Comparison of ENCODE assay signal across 16 cellular contexts in the genomic region with DNA sequence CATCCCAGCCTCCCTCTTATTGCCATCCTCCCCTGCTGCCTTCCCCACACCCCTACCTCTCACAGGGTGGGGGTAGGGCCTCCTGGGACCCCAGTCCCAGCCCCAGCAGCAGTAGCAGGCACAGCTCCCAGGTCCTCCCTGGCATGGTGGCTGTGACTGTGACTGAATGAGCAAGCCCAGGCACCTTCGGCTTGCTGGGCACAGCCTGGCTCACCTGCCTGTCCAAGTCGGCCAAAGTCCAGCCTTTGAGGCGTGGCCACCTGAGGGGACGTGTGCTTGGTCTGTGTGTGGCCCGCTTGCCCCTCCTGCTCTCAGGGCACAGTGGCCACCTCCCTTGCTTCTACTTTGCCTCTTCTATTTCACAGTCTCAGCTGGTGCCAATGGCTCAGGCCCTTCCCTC. TPM values are rescaled to one million over a fixed set of nuclear protein-coding genes. Genes with fewer than 3 reads are reported as not detected.
DNase-seq lines count a peak whose midpoint lies in the region; ATAC-seq, FAIRE-seq and TF ChIP-seq lines count a peak whose summit lies in the region.
"Had no signal": no experiment of that assay in that cellular context is flagged by ENCODE, and none has a peak within 500 bp of the region (broad histone marks: within the 10 kb centered on the region; RNA-seq: fewer than 3 reads in every experiment).

A gene with protein sequence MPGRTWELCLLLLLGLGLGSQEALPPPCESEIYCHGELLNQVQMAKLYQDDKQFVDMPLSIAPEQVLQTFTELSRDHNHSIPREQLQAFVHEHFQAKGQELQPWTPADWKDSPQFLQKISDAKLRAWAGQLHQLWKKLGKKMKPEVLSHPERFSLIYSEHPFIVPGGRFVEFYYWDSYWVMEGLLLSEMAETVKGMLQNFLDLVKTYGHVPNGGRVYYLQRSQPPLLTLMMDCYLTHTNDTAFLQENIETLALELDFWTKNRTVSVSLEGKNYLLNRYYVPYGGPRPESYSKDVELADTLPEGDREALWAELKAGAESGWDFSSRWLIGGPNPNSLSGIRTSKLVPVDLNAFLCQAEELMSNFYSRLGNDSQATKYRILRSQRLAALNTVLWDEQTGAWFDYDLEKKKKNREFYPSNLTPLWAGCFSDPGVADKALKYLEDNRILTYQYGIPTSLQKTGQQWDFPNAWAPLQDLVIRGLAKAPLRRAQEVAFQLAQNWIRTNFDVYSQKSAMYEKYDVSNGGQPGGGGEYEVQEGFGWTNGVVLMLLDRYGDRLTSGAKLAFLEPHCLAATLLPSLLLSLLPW (minus strand): TSS at position 168 of the 400 bp plus-strand sequence. CDS start 23 bp downstream, at position 145.

- peak within 1 kb of the TSS; percentile 59 for H3K9ac ChIP-seq in HepG2 (ENCODE audit: insufficient read depth, low read depth, low read length)
- H3K9ac ChIP-seq in rectal smooth muscle tissue (ENCODE audit: low read length): no peak within 1 kb of the TSS

- in situ Hi-C loops in HepG2 (cut with HindIII; ENCODE audit: extremely low pct_ligation_motif_present, low pct_unique_long_range_greater_than_20kb): no loop called here

- ATAC-seq in HepG2 (peak; percentile 80), GM21786 (IDR thresholded peaks at IDR 0.05; ENCODE audit: unreplicated experiment) (no peak)
- ATAC-seq: activated CD4-positive, CD25-positive, alpha-beta regulatory T cell treated with anti-CD3 and anti-CD28 coated beads, Interleukin-2, amount 50 U/mL, for 24 hours; stimulated activated naive CD8-positive, alpha-beta T cell treated with anti-CD3 and anti-CD28 coated beads, Interleukin-15, Interleukin-2, amounts not matched to agents 100 U/mL and 50 U/mL, for 24 hours had no signal

- 0% methylated on average over 2 of the region's 5 CpGs for WGBS in HepG2 (ENCODE audit: low lambda C conversion rate)

- H2AFZ ChIP-seq in HepG2 (ENCODE audit: low read length): peak within 1 kb of the TSS; percentile 75

- POLR2A ChIA-PET in HepG2 (lab: Yijun Ruan, JAX): interaction anchor here (1.0 to 3.0 kb wide), 7 partner anchors 9 to 113 kb away, joined by 3 to 14 read pairs (median 4); a partner anchor contains a TSS

- TF ChIP-seq CTCF in Peyer's patch (IDR thresholded peaks at IDR 0.05) (no peak), HepG2 (CRISPR knock-in tag; IDR thresholded peaks at IDR 0.05) (no peak)

- intact Hi-C loops in HepG2 (cut with micrococcal nuclease; ENCODE audit: unreplicated experiment): loop anchor here (1.0 kb wide), 1 partner anchor 11 kb away; no protein-coding TSS in a partner anchor

- no peak for TF ChIP-seq RAD21 in HepG2 (CRISPR knock-in tag; IDR thresholded peaks at IDR 0.05)

- peak within 1 kb of the TSS in 3 of 4 donors; percentile 7 to 45 (median 35) for H3K4me3 ChIP-seq in Peyer's patch
- peak within 1 kb of the TSS; percentile 40 to 73 (median 61) for H3K4me3 ChIP-seq in HepG2 (replicated peaks in 1 of 3; ENCODE audit: insufficient read depth in 1 of 3, low read depth in 2 of 3, low read length in 3 of 3)
- peak within 1 kb of the TSS; percentile 32 for H3K4me3 ChIP-seq in rectal smooth muscle tissue (ENCODE audit: low read length)

- H3K27me3 ChIP-seq in Peyer's patch: no peaks in the 10 kb centered on the region
- H3K27me3 ChIP-seq in HepG2 (ENCODE audit: control insufficient read depth in 1 of 2, insufficient read depth in 2 of 2, low read length in 2 of 2): no peaks in the 10 kb centered on the region
- H3K27me3 ChIP-seq in rectal smooth muscle tissue (ENCODE audit: control insufficient read depth, insufficient read depth, low read length): no peaks in the 10 kb centered on the region
- H3K27me3 ChIP-seq: brain microvascular endothelial cell, neutrophil had no signal

- CTCF ChIA-PET in HepG2 (lab: Yijun Ruan, JAX; ENCODE audit: low intra/inter-chr PET ratio, low total read pairs): interaction anchor here (1.2 to 1.9 kb wide), 2 partner anchors 20 to 277 kb away, joined by 3 to 7 read pairs; no protein-coding TSS in a partner anchor

- no TSS peak for BruUV-seq in HepG2 (replicated peaks; lab: Mats Ljungman, UMichigan)

- peak; percentile 20 for DNase-seq in DMS53 treated with DMSO at 0.1 percent for 48 hours (lab: John Stamatoyannopoulos, UW; ENCODE audit: unreplicated experiment)
- peak in 2 of 3 donors; percentile 91 for DNase-seq in Peyer's patch
- DNase-seq in HepG2 (ENCODE audit: low spot score): peak; percentile 61
- DNase-seq in DMS153 (lab: John Stamatoyannopoulos, UW): no peak
- DNase-seq in occipital lobe (lab: John Stamatoyannopoulos, UW): no peak
- DNase-seq: activated naive CD4-positive, alpha-beta T cell treated with anti-CD3 and anti-CD28 coated beads for 36 hours; brain microvascular endothelial cell; effector CD8-positive, alpha-beta T cell; HFFc6; NCI-H748 treated with DMSO at 0.1 percent for 48 hours; stimulated activated naive CD8-positive, alpha-beta T cell treated with anti-CD3 and anti-CD28 coated beads, Interleukin-15, Interleukin-2, amounts not matched to agents 100 U/mL and 50 U/mL, for 24 hours had no signal

- peak within 1 kb of the TSS; percentile 96 for H3K4me2 ChIP-seq in HepG2 (ENCODE audit: low read depth, low read length)

- H3K9me3 ChIP-seq in Peyer's patch: no peaks in the 10 kb centered on the region
- H3K9me3 ChIP-seq in HepG2 (ENCODE audit: low read length): no peaks in the 10 kb centered on the region
- H3K9me3 ChIP-seq: neutrophil had no signal

- TF ChIP-seq POLR2A in Peyer's patch (IDR thresholded peaks at IDR 0.05) (peak; percentile 79 to 94), HepG2 (IDR thresholded peaks at IDR 0.05; ENCODE audit: insufficient read depth in 1 of 2, low read depth in 2 of 2, low read length in 2 of 2) (peak in 1 of 2 experiments; percentile 75; a peak in 2 of 4 replicates)

- FAIRE-seq in HepG2 (lab: Jason Lieb, UNC): no peak

- TF ChIP-seq EP300 in HepG2 (IDR thresholded peaks at IDR 0.05; ENCODE audit: low read depth in 2 of 2, low read length in 2 of 2) (no peak), HepG2 (CRISPR knock-in tag; IDR thresholded peaks at IDR 0.05; ENCODE audit: borderline replicate concordance) (no peak)

- peaks cover 0 to 4% (median 0%) of the 10 kb centered on the region in 4 donors for H3K4me1 ChIP-seq in Peyer's patch
- H3K4me1 ChIP-seq in HepG2 (ENCODE audit: insufficient read depth, low read length): peaks cover 33% of the 10 kb centered on the region
- no peaks in the 10 kb centered on the region for H3K4me1 ChIP-seq in rectal smooth muscle tissue (ENCODE audit: control insufficient read depth, insufficient read depth, low read length)

- H4K20me1 ChIP-seq in HepG2 (ENCODE audit: insufficient read depth, low read length): no peaks in the 10 kb centered on the region

- no peaks in the 10 kb centered on the region for H3K79me2 ChIP-seq in HepG2 (ENCODE audit: insufficient read depth, low read length)

- no peaks in the 10 kb centered on the region for H3K36me3 ChIP-seq in Peyer's patch
- no peaks in the 10 kb centered on the region for H3K36me3 ChIP-seq in HepG2 (replicated peaks in 1 of 2; ENCODE audit: control insufficient read depth in 1 of 2, insufficient read depth in 2 of 2, low read length in 2 of 2)
- no peaks in the 10 kb centered on the region for H3K36me3 ChIP-seq in rectal smooth muscle tissue (ENCODE audit: control insufficient read depth, insufficient read depth, low read length)
- H3K36me3 ChIP-seq: brain microvascular endothelial cell, neutrophil had no signal

- H3K27ac ChIP-seq in Peyer's patch: peak within 1 kb of the TSS in 3 of 4 donors; percentile 60 to 69 (median 69)
- H3K27ac ChIP-seq in HepG2 (ENCODE audit: extremely low read length, insufficient read depth, low read length): no peak within 1 kb of the TSS
- H3K27ac ChIP-seq in rectal smooth muscle tissue (ENCODE audit: low read depth, low read length): no peak within 1 kb of the TSS
- H3K27ac ChIP-seq: brain microvascular endothelial cell, neutrophil had no signal

TF ChIP-seq in HepG2, 621 proteins besides CTCF, POLR2A, EP300 and RAD21 (continues in another document):
- TF ChIP-seq MIER3 (CRISPR knock-in tag; IDR thresholded peaks at IDR 0.05; ENCODE audit: borderline replicate concordance) (0 out of 2 replicates have a peak, but pooled peaks have one; percentile 54), CC2D1A (CRISPR knock-in tag; IDR thresholded peaks at IDR 0.05) (no peak), ZFX (CRISPR knock-in tag; IDR thresholded peaks at IDR 0.05; ENCODE audit: low read depth) (peak; percentile 44), FOXK1 (CRISPR knock-in tag; IDR thresholded peaks at IDR 0.05; ENCODE audit: borderline replicate concordance, low read depth) (0 out of 2 replicates have a peak, but pooled peaks have one; percentile 13), DPF2 (CRISPR knock-in tag; IDR thresholded peaks at IDR 0.05; ENCODE audit: borderline replicate concordance, low read depth) (peak; percentile 50; the same call in 1 of the 2 replicates), ZNF430 (CRISPR knock-in tag; IDR thresholded peaks at IDR 0.05) (0 out of 2 replicates have a peak, but pooled peaks have one; percentile 32), ZNF124 (CRISPR knock-in tag; IDR thresholded peaks at IDR 0.05) (no peak), ZBTB3 (CRISPR knock-in tag; IDR thresholded peaks at IDR 0.05; ENCODE audit: borderline replicate concordance, low read depth) (no peak)

RNA-seq across cellular contexts. Expression of the gene that starts here (rescaled TPM):
- total RNA-seq in Peyer's patch: 10 to 100 TPM; 18.9 to 53.4 (median 32.6) TPM
- total RNA-seq in HepG2 (2016; rRNA removed; fragmentation: Illumina TruSeq; extraction: Trizol): 0.46 and 0.86 TPM in 2 replicates
- total RNA-seq in HepG2 (2016; cell fraction: cytosol; rRNA removed; fragmentation: Illumina TruSeq; extraction: Trizol; ENCODE audit: low read depth): 0.51 and 0.71 TPM in 2 replicates
- 0.13 and 1.3 TPM in 2 replicates for total RNA-seq in HepG2 (2016; cell fraction: insoluble cytoplasmic fraction; rRNA removed; fragmentation: Illumina TruSeq; extraction: Trizol)
- 0.24 and 0.59 TPM in 2 replicates for total RNA-seq in HepG2 (2016; cell fraction: membrane; rRNA removed; fragmentation: Illumina TruSeq; extraction: Trizol)
- 1.1 and 2.0 TPM in 2 replicates for total RNA-seq in HepG2 (2016; cell fraction: nucleus; rRNA removed; fragmentation: Illumina TruSeq; extraction: Trizol)
- 0.50 and 0.53 TPM in 2 replicates for polyA plus RNA-seq in HepG2 (2011; rRNA removed)
- 0.09 and 0.11 TPM in 2 replicates for polyA plus RNA-seq in HepG2 (2011; cell fraction: cytosol; rRNA removed)
- polyA plus RNA-seq in HepG2 (2011; cell fraction: nucleus; rRNA removed): 2.1 and 2.9 TPM in 2 replicates
- polyA plus RNA-seq in HepG2 (2012): 0.63 and 1.1 TPM in 2 replicates
- 0.17 and 0.23 TPM in 2 replicates for polyA plus RNA-seq in HepG2 (2016; cell fraction: cytosol; fragmentation: Illumina TruSeq; extraction: Trizol; ENCODE audit: low read depth)
- 0.19 and 0.55 TPM in 2 replicates for polyA plus RNA-seq in HepG2 (2016; cell fraction: insoluble cytoplasmic fraction; fragmentation: Illumina TruSeq; extraction: Trizol; ENCODE audit: low read depth)
- polyA plus RNA-seq in HepG2 (2016; cell fraction: membrane; fragmentation: Illumina TruSeq; extraction: Trizol; ENCODE audit: low read depth): 0.40 and 0.50 TPM in 2 replicates
- 2.4 and 2.9 TPM in 2 replicates for polyA plus RNA-seq in HepG2 (2016; cell fraction: nucleus; fragmentation: Illumina TruSeq; extraction: Trizol; ENCODE audit: insufficient read depth, low read depth)
- 0.76 TPM in 1 of 2 replicates, not detected in the other for polyA minus RNA-seq in HepG2 (2011; rRNA and poly(A)+ RNA removed; ENCODE audit: low replicate concordance)
- polyA minus RNA-seq in HepG2 (2011; cell fraction: cytosol; rRNA and poly(A)+ RNA removed): not detected in 2 replicates
- 2.3 and 3.2 TPM in 2 replicates for polyA minus RNA-seq in HepG2 (2011; cell fraction: nucleus; rRNA and poly(A)+ RNA removed)
- total RNA-seq in occipital lobe: not detected
- total RNA-seq: activated naive CD4-positive, alpha-beta T cell treated with anti-CD3 and anti-CD28 coated beads for 36 hours had no signal
- polyA plus RNA-seq: IgD-negative memory B cell had no signal

Comparison
In these comparisons a context has a peak if more than half of its experiments do, and no peak if none do; other contexts are left out.
1. RNA of the gene that starts here (total RNA-seq): 18.9 to 53.4 TPM in Peyer's patch; 0.13 to 2.0 TPM in HepG2 and not detected in occipital lobe (single experiment); every median in the first group is over 4 times any median in the second.
2. DNase-seq: peak in DMS53 treated with DMSO at 0.1 percent for 48 hours (single experiment), Peyer's patch (2 of 3) and HepG2 (single experiment); none in DMS153 (single experiment) and occipital lobe (single experiment).
3. H3K27ac ChIP-seq: peak in Peyer's patch (3 of 4); none in HepG2 (single experiment) and rectal smooth muscle tissue (single experiment).
4. Peak in every context shown above with its lines, with median percentiles within 50 percentile points of each other: H3K4me3 ChIP-seq.